ENCODE assay signal across 2 cellular contexts in the genomic region with DNA sequence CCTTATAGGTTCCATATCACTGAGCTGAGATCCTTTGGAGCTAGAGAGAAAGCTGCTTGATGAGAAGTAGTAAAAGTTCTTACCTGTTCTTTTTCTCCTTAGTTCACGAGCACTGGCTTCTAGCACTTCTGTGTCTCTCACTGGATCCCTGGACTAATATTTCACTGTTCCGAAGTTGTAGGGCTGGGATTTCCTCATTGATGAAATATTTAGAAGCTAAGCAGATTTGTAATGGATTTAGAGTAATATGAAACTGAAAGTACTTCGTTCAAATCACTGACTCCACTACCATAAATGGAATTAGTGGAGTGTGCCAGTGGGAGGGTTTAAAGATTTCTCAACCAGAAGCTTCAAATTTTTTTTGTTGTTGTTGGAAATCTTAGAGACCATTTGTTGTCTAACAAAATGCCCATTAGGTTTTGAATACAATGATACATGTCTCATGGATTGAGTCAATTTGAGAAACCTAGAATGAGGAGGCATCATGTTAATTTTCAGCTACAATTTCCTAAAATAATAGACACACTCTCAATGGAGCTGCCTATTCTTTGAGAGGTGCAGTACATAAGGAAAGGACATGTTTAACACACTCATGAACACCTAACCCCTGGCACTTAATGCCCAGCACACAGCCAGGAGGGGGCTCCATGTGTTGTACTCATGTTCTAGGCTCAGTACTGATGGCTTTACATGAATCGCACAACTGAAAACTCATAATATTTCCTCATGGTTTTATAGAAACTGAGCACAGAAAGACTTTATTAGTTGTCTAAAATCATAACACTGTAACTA.
TF ChIP-seq lines count a peak whose summit lies in the region.

Gene GBP1 (minus strand): TSS at position 132 of the 792 bp plus-strand sequence. CDS start 1,974 bp downstream, outside the sequence.

TF ChIP-seq in SK-N-SH, 30 proteins besides CTCF, POLR2A, EP300 and RAD21:
- TF ChIP-seq ELF1 (IDR thresholded peaks at IDR 0.05) (no peak), FOXJ3 (CRISPR knock-in tag; IDR thresholded peaks at IDR 0.05) (no peak), USF2 (IDR thresholded peaks at IDR 0.05; ENCODE audit: borderline replicate concordance, low read depth, low read length) (no peak), NFIC (IDR thresholded peaks at IDR 0.05; ENCODE audit: borderline replicate concordance) (no peak), CHD2 (IDR thresholded peaks at IDR 0.05; ENCODE audit: low read length, partially characterized antibody) (no peak), ZBTB33 (IDR thresholded peaks at IDR 0.05; ENCODE audit: borderline replicate concordance, low read depth) (no peak), MXI1 (IDR thresholded peaks at IDR 0.05; ENCODE audit: low read depth, low read length) (no peak), NRF1 (IDR thresholded peaks at IDR 0.05; ENCODE audit: low read depth, low read length) (no peak), MAX (IDR thresholded peaks at IDR 0.05; ENCODE audit: low read depth) (no peak), SMC3 (IDR thresholded peaks at IDR 0.05; ENCODE audit: low read depth, low read length) (no peak), POLR2AphosphoS5 (IDR thresholded peaks at IDR 0.05; ENCODE audit: low read depth, low read length) (no peak)
- TF ChIP-seq, protein P1, sequence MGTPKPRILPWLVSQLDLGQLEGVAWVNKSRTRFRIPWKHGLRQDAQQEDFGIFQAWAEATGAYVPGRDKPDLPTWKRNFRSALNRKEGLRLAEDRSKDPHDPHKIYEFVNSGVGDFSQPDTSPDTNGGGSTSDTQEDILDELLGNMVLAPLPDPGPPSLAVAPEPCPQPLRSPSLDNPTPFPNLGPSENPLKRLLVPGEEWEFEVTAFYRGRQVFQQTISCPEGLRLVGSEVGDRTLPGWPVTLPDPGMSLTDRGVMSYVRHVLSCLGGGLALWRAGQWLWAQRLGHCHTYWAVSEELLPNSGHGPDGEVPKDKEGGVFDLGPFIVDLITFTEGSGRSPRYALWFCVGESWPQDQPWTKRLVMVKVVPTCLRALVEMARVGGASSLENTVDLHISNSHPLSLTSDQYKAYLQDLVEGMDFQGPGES (IDR thresholded peaks at IDR 0.05; ENCODE audit: low read depth, low read length), result no peak

TF ChIP-seq in endothelial cell of umbilical vein, 7 proteins besides CTCF, POLR2A, EP300 and RAD21:
- no peak for TF ChIP-seq MYC (IDR thresholded peaks at IDR 0.05; ENCODE audit: low read depth, low read length)
- TF ChIP-seq POLR2AphosphoS5 (IDR thresholded peaks at IDR 0.05; ENCODE audit: insufficient read depth, low read depth, low read length), result no peak
- no peak for TF ChIP-seq FOS (IDR thresholded peaks at IDR 0.05; ENCODE audit: borderline replicate concordance, insufficient read depth, low read length)
- TF ChIP-seq GATA2 (IDR thresholded peaks at IDR 0.05; ENCODE audit: insufficient read depth, insufficient read length, low read depth, low read length), result no peak
- TF ChIP-seq EZH2 (IDR thresholded peaks at IDR 0.05; ENCODE audit: borderline replicate concordance, low read depth, low read length, severe bottlenecking), result no peak
- TF ChIP-seq JUN (IDR thresholded peaks at IDR 0.05; ENCODE audit: borderline replicate concordance, insufficient read depth, insufficient read length, low read depth), result no peak
- no peak for TF ChIP-seq MAX (IDR thresholded peaks at IDR 0.05; ENCODE audit: insufficient read depth, insufficient read length)
